Comparison of ENCODE assay signal across 38 cellular contexts in genomic region chr9:130883479-130883878, GRCh38. TPM values are rescaled to one million over a fixed set of nuclear protein-coding genes. Genes with fewer than 3 reads are reported as not detected.
"Had no signal": no experiment of that assay in that cellular context is flagged by ENCODE, and none has a peak within 500 bp of the region (broad histone marks: within the 10 kb centered on the region; RNA-seq: fewer than 3 reads in every experiment).

No MANE protein-coding gene starts in this region.

- H3K9me3 Mint-ChIP-seq: activated CD4-positive, alpha-beta T cell treated with anti-CD3 and anti-CD28 coated beads, Interleukin-2, amount 10 ng/mL, durations not matched to agents 24 days and 14 days; activated CD8-positive, alpha-beta T cell treated with anti-CD3 and anti-CD28 coated beads for 36 hours; activated naive CD4-positive, alpha-beta T cell treated with anti-CD3 and anti-CD28 coated beads, Interleukin-2, amount 50 U/mL, for 24 hours; activated naive CD8-positive, alpha-beta T cell treated with anti-CD3 and anti-CD28 coated beads, Interleukin-2, amount 10 ng/mL, durations not matched to agents 7 days and 5 days; activated T-cell treated with anti-CD3 and anti-CD28 coated beads, Interleukin-2, amount 50 U/mL, for 24 hours; activated T-helper 2 cell treated with anti-CD3 and anti-CD28 coated beads, Interferon-gamma antibody, Interleukin-2, Interleukin-4, amounts not matched to agents 10 μg/mL and 5 μg/mL and 100 μg/mL, durations not matched to agents 14 hours and 24 hours and 36 hours had no signal

- H3K9ac ChIP-seq: KMS-11 had no signal

- H3K27ac ChIP-seq: ascending aorta, body of pancreas, breast epithelium, KMS-11, Peyer's patch, SJCRH30, SK-N-MC, WERI-Rb-1 had no signal

- H3K27me3 ChIP-seq: ascending aorta, body of pancreas, breast epithelium, Peyer's patch, SJCRH30 had no signal

- H3K4me1 Mint-ChIP-seq: activated CD4-positive, alpha-beta T cell treated with anti-CD3 and anti-CD28 coated beads, Interleukin-2, amount 10 ng/mL, durations not matched to agents 24 days and 14 days; activated naive CD4-positive, alpha-beta T cell treated with anti-CD3 and anti-CD28 coated beads, Interleukin-2, amount 50 U/mL, for 24 hours; activated naive CD8-positive, alpha-beta T cell treated with anti-CD3 and anti-CD28 coated beads, Interleukin-2, amount 10 ng/mL, durations not matched to agents 7 days and 5 days had no signal

- H3K27ac Mint-ChIP-seq: activated CD4-positive, alpha-beta T cell treated with anti-CD3 and anti-CD28 coated beads, Interleukin-2, amount 10 ng/mL, durations not matched to agents 24 days and 14 days; activated CD8-positive, alpha-beta T cell treated with anti-CD3 and anti-CD28 coated beads for 36 hours; activated naive CD4-positive, alpha-beta T cell treated with anti-CD3 and anti-CD28 coated beads, Interleukin-2, amount 50 U/mL, for 24 hours; activated naive CD8-positive, alpha-beta T cell treated with anti-CD3 and anti-CD28 coated beads, Interleukin-2, amount 10 ng/mL, durations not matched to agents 7 days and 5 days; activated T-cell treated with anti-CD3 and anti-CD28 coated beads, Interleukin-2, amount 50 U/mL, for 24 hours; activated T-helper 2 cell treated with anti-CD3 and anti-CD28 coated beads, Interferon-gamma antibody, Interleukin-2, Interleukin-4, amounts not matched to agents 10 μg/mL and 5 μg/mL and 100 μg/mL, durations not matched to agents 14 hours and 24 hours and 36 hours had no signal

- ATAC-seq: activated CD8-positive, alpha-beta T cell treated with anti-CD3 and anti-CD28 coated beads for 36 hours; body of pancreas had no signal

- H3K4me3 Mint-ChIP-seq: activated CD4-positive, alpha-beta T cell treated with anti-CD3 and anti-CD28 coated beads, Interleukin-2, amount 10 ng/mL, durations not matched to agents 24 days and 14 days; activated CD8-positive, alpha-beta T cell treated with anti-CD3 and anti-CD28 coated beads for 36 hours; activated naive CD4-positive, alpha-beta T cell treated with anti-CD3 and anti-CD28 coated beads, Interleukin-2, amount 50 U/mL, for 24 hours; activated naive CD8-positive, alpha-beta T cell treated with anti-CD3 and anti-CD28 coated beads, Interleukin-2, amount 10 ng/mL, durations not matched to agents 7 days and 5 days; activated T-cell treated with anti-CD3 and anti-CD28 coated beads, Interleukin-2, amount 50 U/mL, for 24 hours had no signal

- H3K4me1 ChIP-seq: body of pancreas, breast epithelium, Peyer's patch, SJCRH30 had no signal

- H3K27me3 Mint-ChIP-seq: activated CD4-positive, alpha-beta T cell treated with anti-CD3 and anti-CD28 coated beads, Interleukin-2, amount 10 ng/mL, durations not matched to agents 24 days and 14 days; activated CD8-positive, alpha-beta T cell treated with anti-CD3 and anti-CD28 coated beads for 36 hours; activated naive CD4-positive, alpha-beta T cell treated with anti-CD3 and anti-CD28 coated beads, Interleukin-2, amount 50 U/mL, for 24 hours; activated naive CD8-positive, alpha-beta T cell treated with anti-CD3 and anti-CD28 coated beads, Interleukin-2, amount 10 ng/mL, durations not matched to agents 7 days and 5 days; activated T-cell treated with anti-CD3 and anti-CD28 coated beads, Interleukin-2, amount 50 U/mL, for 24 hours had no signal

- H3K4me3 ChIP-seq: ascending aorta, body of pancreas, breast epithelium, Peyer's patch, SJCRH30, SK-N-MC had no signal

- H3K9me3 ChIP-seq: ascending aorta, body of pancreas, breast epithelium, Peyer's patch, SJCRH30 had no signal

- DNase-seq: activated CD4-positive, alpha-beta T cell treated with anti-CD3 and anti-CD28 coated beads, Interleukin-2, amount 10 ng/mL, durations not matched to agents 24 days and 14 days; activated CD4-positive, alpha-beta T cell treated with anti-CD3 and anti-CD28 coated beads, Interleukin-2, amount 50 U/mL, for 4 hours; activated CD8-positive, alpha-beta T cell treated with anti-CD3 and anti-CD28 coated beads for 36 hours; activated gamma-delta T cell; activated naive CD4-positive, alpha-beta T cell treated with Interleukin-2 at 50 U/mL for 16 hours; activated naive CD8-positive, alpha-beta T cell treated with anti-CD3 and anti-CD28 coated beads, Interleukin-2, amount 10 ng/mL, durations not matched to agents 7 days and 5 days; activated T-cell treated with anti-CD3 and anti-CD28 coated beads, Interleukin-2, amount 50 U/mL, for 24 hours; amygdala; body of pancreas; MM.1S; MV-4-11; NCI-H1092; NCI-H146; NCI-H187; NCI-H2029 treated with DMSO at 0.1 percent for 48 hours; NCI-H2107; NCI-H2171; NCI-H510A; NCI-H526; NCI-H748 treated with DMSO at 0.1 percent for 48 hours; NK-92 treated with Interleukin-12 subunit alpha and Interleukin-12 subunit beta, amount 100 ng/mL, for 24 hours; PC-3; Peyer's patch; Right ventricle myocardium superior; RPMI8226; SJCRH30; T1000; WERI-Rb-1 had no signal

RNA-seq across cellular contexts. Expression of gene QRFP, which starts 13.1 kb away (rescaled TPM):
- total RNA-seq: activated CD4-positive, alpha-beta T cell treated with anti-CD3 and anti-CD28 coated beads, Interleukin-2, amount 10 ng/mL, durations not matched to agents 24 days and 14 days; activated CD8-positive, alpha-beta T cell treated with anti-CD3 and anti-CD28 coated beads for 36 hours; activated naive CD8-positive, alpha-beta T cell treated with anti-CD3 and anti-CD28 coated beads, Interleukin-2, amount 10 ng/mL, durations not matched to agents 7 days and 5 days; activated T-helper 2 cell treated with anti-CD3 and anti-CD28 coated beads, Interferon-gamma antibody, Interleukin-2, Interleukin-4, amounts not matched to agents 10 μg/mL and 5 μg/mL and 100 μg/mL, durations not matched to agents 14 hours and 24 hours and 36 hours; ascending aorta; body of pancreas; breast epithelium; cardiac septum; LHCN-M2; PC-3; Peyer's patch; Right ventricle myocardium superior; SJCRH30; T-helper 1 cell treated with Interleukin-12 subunit alpha and Interleukin-12 subunit beta and Interleukin-4 antibody, amounts not matched to agents 30 ng/mL and 1 ng/mL, for 36 hours; T-helper 2 cell treated with Interferon-gamma antibody and Interleukin-4, amounts not matched to agents 100 ng/mL and 5 ng/mL, for 36 hours had no signal

RNA-seq across cellular contexts. Expression of gene FIBCD1, which starts 55.6 kb away (rescaled TPM):
- total RNA-seq: activated CD4-positive, alpha-beta T cell treated with anti-CD3 and anti-CD28 coated beads, Interleukin-2, amount 10 ng/mL, durations not matched to agents 24 days and 14 days; activated CD8-positive, alpha-beta T cell treated with anti-CD3 and anti-CD28 coated beads for 36 hours; activated naive CD8-positive, alpha-beta T cell treated with anti-CD3 and anti-CD28 coated beads, Interleukin-2, amount 10 ng/mL, durations not matched to agents 7 days and 5 days; activated T-helper 2 cell treated with anti-CD3 and anti-CD28 coated beads, Interferon-gamma antibody, Interleukin-2, Interleukin-4, amounts not matched to agents 10 μg/mL and 5 μg/mL and 100 μg/mL, durations not matched to agents 14 hours and 24 hours and 36 hours; ascending aorta; T-helper 1 cell treated with Interleukin-12 subunit alpha and Interleukin-12 subunit beta and Interleukin-4 antibody, amounts not matched to agents 30 ng/mL and 1 ng/mL, for 36 hours; T-helper 2 cell treated with Interferon-gamma antibody and Interleukin-4, amounts not matched to agents 100 ng/mL and 5 ng/mL, for 36 hours had no signal
